In the genomic region with DNA sequence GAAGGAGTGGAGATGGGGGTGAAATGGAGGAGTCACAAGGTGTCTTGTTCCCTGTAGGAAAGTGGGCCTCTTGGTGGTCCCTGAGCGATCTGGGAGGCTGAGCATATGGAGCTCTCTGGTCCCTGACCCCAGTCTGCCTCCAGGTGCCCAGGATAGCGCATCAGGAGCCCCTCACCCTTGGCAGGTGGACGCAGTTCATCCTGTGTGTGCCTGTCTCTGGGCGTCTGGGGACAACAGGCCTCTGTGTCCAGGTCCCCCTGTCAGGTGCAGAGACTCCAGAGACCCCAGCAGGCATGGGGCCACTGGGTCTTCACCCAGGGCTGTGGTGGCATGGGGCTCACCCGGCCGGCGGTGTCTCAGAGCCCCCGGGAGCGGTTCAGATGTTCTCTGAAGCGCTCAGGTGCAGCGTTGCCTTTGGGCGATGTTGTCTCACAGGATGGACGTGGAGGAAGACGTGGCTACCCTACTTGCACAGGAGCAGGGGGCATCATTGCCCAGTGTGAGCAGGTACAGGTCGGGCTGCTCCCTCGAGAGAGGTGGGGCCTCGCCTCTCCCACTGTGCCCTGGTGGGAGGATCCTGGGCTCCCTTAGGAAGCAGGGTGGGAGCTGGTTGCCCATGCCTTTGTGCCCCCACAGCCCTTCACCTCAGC, we compare ENCODE assay signal across 28 cellular contexts.
"Had no signal": no experiment of that assay in that cellular context is flagged by ENCODE, and none has a peak within 500 bp of the region (broad histone marks: within the 10 kb centered on the region; RNA-seq: fewer than 3 reads in every experiment).

No MANE protein-coding gene starts in this region.

- H3K4me1 Mint-ChIP-seq: activated B cell treated with CpG ODN at 0.5 μM for 24 hours, mesothelial cell of epicardium, naive B cell, nephron progenitor cell had no signal

- DNase-seq: activated B cell treated with CpG ODN at 0.5 μM for 24 hours; activated CD4-positive, alpha-beta memory T cell treated with anti-CD3 and anti-CD28 coated beads for 36 hours; activated CD4-positive, alpha-beta T cell treated with anti-CD3 and anti-CD28 coated beads for 48 hours; activated CD8-positive, alpha-beta memory T cell treated with anti-CD3 and anti-CD28 coated beads, Interleukin-2, amount 50 U/mL, for 48 hours; activated gamma-delta T cell treated with Interleukin-2 at 50 U/mL for 16 hours; adrenal gland; colonic mucosa; effector memory CD4-positive, alpha-beta T cell; erythroblast; islet precursor cell; left ventricle myocardium superior; mammary epithelial cell; naive B cell; nephron progenitor cell; psoas muscle; stimulated activated CD4-positive, alpha-beta T cell treated with anti-CD3 and anti-CD28 coated beads, Interleukin-2, amount 100 ng/mL, for 48 hours; stimulated activated naive CD4-positive, alpha-beta T cell treated with Interleukin-2 at 50 U/mL for 16 hours; T-helper 1 cell; testis; transverse colon had no signal

- H3K36me3 Mint-ChIP-seq: activated CD4-positive, alpha-beta memory T cell treated with anti-CD3 and anti-CD28 coated beads for 36 hours; activated naive CD4-positive, alpha-beta T cell treated with anti-CD3 and anti-CD28 coated beads, Interleukin-2, amount 50 U/mL, for 72 hours; mesothelial cell of epicardium; naive B cell had no signal

- H3K9me3 ChIP-seq: adrenal gland, body of pancreas, colonic mucosa, gastroesophageal sphincter, pancreas, psoas muscle, testis, transverse colon had no signal

- H3K27me3 Mint-ChIP-seq: activated B cell treated with CpG ODN at 0.5 μM for 24 hours; activated CD4-positive, alpha-beta memory T cell treated with anti-CD3 and anti-CD28 coated beads for 36 hours had no signal

- H3K4me3 Mint-ChIP-seq: activated B cell treated with CpG ODN at 0.5 μM for 24 hours; activated CD4-positive, alpha-beta memory T cell treated with anti-CD3 and anti-CD28 coated beads for 36 hours; mesothelial cell of epicardium; naive B cell; nephron progenitor cell; T-helper 2 cell treated with Interferon-gamma antibody and Interleukin-4, amounts not matched to agents 5 μg/mL and 100 μg/mL, for 36 hours had no signal

- H3K27ac ChIP-seq: adrenal gland, body of pancreas, colonic mucosa, dorsolateral prefrontal cortex, gastroesophageal sphincter, hepatocyte, pancreas, psoas muscle, testis, transverse colon had no signal

- H3K36me3 ChIP-seq: adrenal gland, colonic mucosa, gastroesophageal sphincter, pancreas, transverse colon had no signal

- H3K27me3 ChIP-seq: adrenal gland, body of pancreas, colonic mucosa, dorsolateral prefrontal cortex, gastroesophageal sphincter, hepatocyte, pancreas, testis, transverse colon had no signal

- H3K4me3 ChIP-seq: adrenal gland, body of pancreas, colonic mucosa, dorsolateral prefrontal cortex, gastroesophageal sphincter, hepatocyte, pancreas, psoas muscle, testis, transverse colon had no signal

- H3K9me3 Mint-ChIP-seq: activated B cell treated with CpG ODN at 0.5 μM for 24 hours; activated CD4-positive, alpha-beta memory T cell treated with anti-CD3 and anti-CD28 coated beads for 36 hours; activated naive CD4-positive, alpha-beta T cell treated with anti-CD3 and anti-CD28 coated beads, Interleukin-2, amount 50 U/mL, for 72 hours; naive B cell; T-helper 2 cell treated with Interferon-gamma antibody and Interleukin-4, amounts not matched to agents 5 μg/mL and 100 μg/mL, for 36 hours had no signal

- ATAC-seq: activated naive CD4-positive, alpha-beta T cell treated with anti-CD3 and anti-CD28 coated beads, Interleukin-2, amount 50 U/mL, for 72 hours; body of pancreas; gastroesophageal sphincter; left ventricle myocardium superior; pancreas; psoas muscle had no signal

- H3K27ac Mint-ChIP-seq: activated B cell treated with CpG ODN at 0.5 μM for 24 hours; activated CD4-positive, alpha-beta memory T cell treated with anti-CD3 and anti-CD28 coated beads for 36 hours; mesothelial cell of epicardium; nephron progenitor cell; T-helper 2 cell treated with Interferon-gamma antibody and Interleukin-4, amounts not matched to agents 5 μg/mL and 100 μg/mL, for 36 hours had no signal

- H3K4me1 ChIP-seq: adrenal gland, body of pancreas, colonic mucosa, gastroesophageal sphincter, pancreas, psoas muscle, testis, transverse colon had no signal
